ENCODE assay signal across 12 cellular contexts in the genomic region with DNA sequence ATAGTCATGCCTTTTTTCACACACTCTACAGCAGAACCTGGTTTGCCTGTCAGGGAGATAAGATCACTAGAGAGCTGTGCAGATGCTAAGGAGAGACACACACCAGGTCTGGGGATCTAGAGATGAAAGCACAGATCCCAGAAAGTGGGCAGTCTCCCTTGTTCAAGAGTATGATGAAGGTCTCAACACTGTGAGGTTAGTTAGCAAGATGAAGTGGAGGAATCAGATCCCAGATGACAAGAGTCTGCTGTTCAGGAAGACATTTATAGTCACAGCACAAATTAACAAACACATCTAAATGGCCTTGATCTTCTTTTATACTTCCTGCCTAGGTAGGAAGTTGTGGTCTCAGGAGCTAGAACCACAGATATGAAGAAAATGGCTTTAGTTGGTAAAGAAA. TPM values are rescaled to one million over a fixed set of nuclear protein-coding genes. Genes with fewer than 3 reads are reported as not detected.
A peak's percentile ranks its signal among the peaks of the same experiment; 100 is the strongest.
DNase-seq lines count a peak whose midpoint lies in the region; ATAC-seq lines count a peak whose summit lies in the region.
"Had no signal": no experiment of that assay in that cellular context is flagged by ENCODE, and none has a peak within 500 bp of the region (broad histone marks: within the 10 kb centered on the region; RNA-seq: fewer than 3 reads in every experiment).

No MANE protein-coding gene starts in this region.

- H3K9me3 Mint-ChIP-seq in activated T-cell treated with anti-CD3 and anti-CD28 coated beads, Interleukin-2, amount 50 U/mL, for 72 hours = no peaks in the 10 kb centered on the region
- no peaks in the 10 kb centered on the region for H3K9me3 Mint-ChIP-seq in activated naive CD8-positive, alpha-beta T cell (ENCODE audit: low read depth)
- no peaks in the 10 kb centered on the region for H3K9me3 Mint-ChIP-seq in stimulated activated effector memory CD8-positive, alpha-beta T cell treated with anti-CD3 and anti-CD28 coated beads, Interleukin-12 subunit alpha, Interleukin-12 subunit beta, amount 100 ng/mL, for 72 hours

- H3K27me3 Mint-ChIP-seq in activated T-cell treated with anti-CD3 and anti-CD28 coated beads, Interleukin-2, amount 50 U/mL, for 72 hours (ENCODE audit: low read depth) = no peaks in the 10 kb centered on the region
- H3K27me3 Mint-ChIP-seq in activated naive CD8-positive, alpha-beta T cell = no peaks in the 10 kb centered on the region

- H3K27ac Mint-ChIP-seq in activated T-cell treated with anti-CD3 and anti-CD28 coated beads, Interleukin-2, amount 50 U/mL, for 72 hours = peak overlapping the region; percentile 81
- peak overlapping the region; percentile 91 for H3K27ac Mint-ChIP-seq in activated naive CD8-positive, alpha-beta T cell
- H3K27ac Mint-ChIP-seq in stimulated activated effector memory CD8-positive, alpha-beta T cell treated with anti-CD3 and anti-CD28 coated beads, Interleukin-12 subunit alpha, Interleukin-12 subunit beta, amount 100 ng/mL, for 72 hours = peak overlapping the region; percentile 80

- peak overlapping the region; percentile 44 to 65 for H3K4me3 Mint-ChIP-seq in activated T-cell treated with anti-CD3 and anti-CD28 coated beads, Interleukin-2, amount 50 U/mL, for 72 hours
- H3K4me3 Mint-ChIP-seq in activated naive CD8-positive, alpha-beta T cell = peak overlapping the region; percentile 48
- peak overlapping the region; percentile 26 for H3K4me3 Mint-ChIP-seq in stimulated activated effector memory CD8-positive, alpha-beta T cell treated with anti-CD3 and anti-CD28 coated beads, Interleukin-12 subunit alpha, Interleukin-12 subunit beta, amount 100 ng/mL, for 72 hours

- H3K4me1 Mint-ChIP-seq in activated T-cell treated with anti-CD3 and anti-CD28 coated beads, Interleukin-2, amount 50 U/mL, for 72 hours (ENCODE audit: low read depth) = peaks cover 76% of the 10 kb centered on the region
- peaks cover 72% of the 10 kb centered on the region for H3K4me1 Mint-ChIP-seq in activated naive CD8-positive, alpha-beta T cell (ENCODE audit: low read depth)
- peaks cover 69% of the 10 kb centered on the region for H3K4me1 Mint-ChIP-seq in stimulated activated effector memory CD8-positive, alpha-beta T cell treated with anti-CD3 and anti-CD28 coated beads, Interleukin-12 subunit alpha, Interleukin-12 subunit beta, amount 100 ng/mL, for 72 hours

- no peak for DNase-seq in activated T-cell treated with anti-CD3 and anti-CD28 coated beads, Interleukin-2, amount 50 U/mL, for 72 hours
- no peak for DNase-seq in activated T-cell treated with anti-CD3 and anti-CD28 coated beads, Interleukin-2, amount 50 U/mL, for 48 hours
- DNase-seq in NAMALWA (ENCODE audit: low spot score) = peak; percentile 18
- DNase-seq in stimulated activated effector memory CD8-positive, alpha-beta T cell treated with anti-CD3 and anti-CD28 coated beads, Interleukin-12 subunit alpha, Interleukin-12 subunit beta, amount 100 ng/mL, for 72 hours (ENCODE audit: low spot score in 2 of 2) = no peak
- no peak for DNase-seq in dermis blood vessel endothelial cell
- no peak for DNase-seq in NCI-H1417 treated with DMSO at 0.1 percent for 48 hours (lab: John Stamatoyannopoulos, UW)
- DNase-seq in GM03348 (ENCODE audit: low spot score) = no peak
- DNase-seq: activated CD4-positive, alpha-beta T cell treated with anti-CD3 and anti-CD28 coated beads, Interleukin-2, amount 50 U/mL, for 1 hour; HCEC 1CT; NCI-H2081 treated with DMSO at 0.1 percent for 48 hours; occipital lobe had no signal

- ATAC-seq in activated T-cell treated with anti-CD3 and anti-CD28 coated beads, Interleukin-2, amount 50 U/mL, for 72 hours (replicated peaks in 1 of 2) = peak in 1 of 2 donors; percentile 16
- no peak for ATAC-seq in stimulated activated effector memory CD8-positive, alpha-beta T cell treated with anti-CD3 and anti-CD28 coated beads, Interleukin-12 subunit alpha, Interleukin-12 subunit beta, amount 100 ng/mL, for 72 hours

- H3K36me3 Mint-ChIP-seq in activated T-cell treated with anti-CD3 and anti-CD28 coated beads, Interleukin-2, amount 50 U/mL, for 72 hours (ENCODE audit: insufficient read depth in 2 of 2) = peaks cover 0 to 2% of the 10 kb centered on the region in 2 donors
- H3K36me3 Mint-ChIP-seq in activated naive CD8-positive, alpha-beta T cell = no peaks in the 10 kb centered on the region
- H3K36me3 Mint-ChIP-seq in stimulated activated effector memory CD8-positive, alpha-beta T cell treated with anti-CD3 and anti-CD28 coated beads, Interleukin-12 subunit alpha, Interleukin-12 subunit beta, amount 100 ng/mL, for 72 hours = no peaks in the 10 kb centered on the region

RNA-seq across cellular contexts. Expression of a gene that starts 23.4 kb away (rescaled TPM):
- total RNA-seq in activated T-cell treated with anti-CD3 and anti-CD28 coated beads, Interleukin-2, amount 50 U/mL, for 72 hours = 100 to 1,000 TPM in 1 of 2 donors, 10 to 100 TPM in 1; 96.6 to 108 TPM
- 0.17 TPM in 1 of 2 replicates, not detected in the other for total RNA-seq in dermis blood vessel endothelial cell

Comparison
In these comparisons a context has a peak if more than half of its experiments do, and no peak if none do; other contexts are left out.
1. RNA of a gene that starts 23.4 kb away (total RNA-seq): 96.6 to 108 TPM in activated T-cell treated with anti-CD3 and anti-CD28 coated beads, Interleukin-2, amount 50 U/mL, for 72 hours; 0.17 TPM in dermis blood vessel endothelial cell; every median in the first group is over 10 times any median in the second.
2. Peak in every context shown above with its lines, with median percentiles within 50 percentile points of each other: H3K27ac Mint-ChIP-seq and H3K4me3 Mint-ChIP-seq.